8 cellular contexts compared by ENCODE assay signal in the genomic region with DNA sequence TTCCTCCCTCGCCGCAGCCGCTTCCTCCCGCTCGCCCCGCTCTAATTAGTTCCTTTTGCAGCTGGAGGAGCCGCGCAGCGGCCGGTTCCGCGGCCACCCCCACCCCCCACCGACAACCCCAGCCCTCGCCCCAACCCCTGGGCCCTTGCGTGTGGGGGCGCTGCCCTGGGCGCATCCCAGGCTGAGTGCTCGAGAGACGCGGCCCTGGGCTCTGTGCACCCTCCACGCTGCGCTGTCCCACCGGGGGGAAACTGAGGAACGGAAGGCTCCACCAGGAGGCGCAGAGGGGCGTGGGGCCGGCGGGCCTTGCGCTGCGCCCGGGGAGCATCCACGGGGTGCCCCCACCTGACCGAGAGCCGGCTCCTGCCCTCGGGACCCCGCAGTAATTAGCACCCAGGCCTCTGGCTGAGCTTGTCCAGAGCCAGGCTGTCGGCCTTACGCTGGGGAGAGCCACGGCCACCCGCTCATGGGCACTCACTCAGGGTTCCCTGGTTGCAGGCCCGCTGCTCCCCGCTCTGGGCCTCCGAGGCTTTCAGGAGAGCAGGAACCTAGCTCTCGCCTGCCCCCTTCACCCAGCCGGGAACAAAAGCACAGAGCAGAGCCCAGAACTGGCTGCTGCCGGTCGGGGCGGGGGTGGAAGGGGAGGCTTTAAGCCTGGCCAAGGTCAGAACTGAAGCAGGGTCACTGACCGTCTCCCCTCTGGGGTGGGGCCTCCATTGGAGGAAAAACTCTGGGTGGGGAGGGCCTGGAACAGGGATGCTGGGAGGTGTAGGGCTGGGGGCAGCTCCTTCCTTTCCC. TPM values are rescaled to one million over a fixed set of nuclear protein-coding genes. Genes with fewer than 3 reads are reported as not detected.
DNase-seq lines count a peak whose midpoint lies in the region; ATAC-seq, FAIRE-seq and TF ChIP-seq lines count a peak whose summit lies in the region.

No MANE protein-coding gene starts in this region.

- ATAC-seq in activated T-helper 17 cell treated with anti-CD3 and anti-CD28 coated beads, Interleukin-2, amount 50 U/mL, for 72 hours (replicated peaks), result peak; percentile 59
- ATAC-seq in GM21619 (IDR thresholded peaks at IDR 0.05; ENCODE audit: unreplicated experiment), result no peak

- H2AFZ ChIP-seq in fibroblast of lung (ENCODE audit: low read length), result no peak overlapping the region

- no peak overlapping the region for H3K27ac Mint-ChIP-seq in activated T-helper 17 cell treated with anti-CD3 and anti-CD28 coated beads, Interleukin-2, amount 50 U/mL, for 72 hours

- no peak for TF ChIP-seq POLR2A in stomach (IDR thresholded peaks at IDR 0.05)

- H4K20me1 ChIP-seq in fibroblast of lung (ENCODE audit: control insufficient read depth, extremely low read depth, insufficient read depth, low read length), result no peaks in the 10 kb centered on the region

- peak overlapping the region; percentile 9 for H3K4me3 Mint-ChIP-seq in activated T-helper 17 cell treated with anti-CD3 and anti-CD28 coated beads, Interleukin-2, amount 50 U/mL, for 72 hours

- H3K36me3 Mint-ChIP-seq in activated T-helper 17 cell treated with anti-CD3 and anti-CD28 coated beads, Interleukin-2, amount 50 U/mL, for 72 hours (ENCODE audit: low read depth), result no peaks in the 10 kb centered on the region

- H3K27me3 ChIP-seq in fibroblast of lung (ENCODE audit: control insufficient read depth, insufficient read depth, low read length) (no peaks in the 10 kb centered on the region), mucosa of stomach (ENCODE audit: control insufficient read depth, insufficient read depth, low read length) (no peaks in the 10 kb centered on the region), stomach (peaks cover 0 to 8% (median 0%) of the 10 kb centered on the region in 3 donors)

- 0 to 2% (median 1%) methylated on average over 5 to 49 of the region's 49 CpGs for WGBS in stomach, 5 donors

- H3K4me1 Mint-ChIP-seq in activated T-helper 17 cell treated with anti-CD3 and anti-CD28 coated beads, Interleukin-2, amount 50 U/mL, for 72 hours, result no peaks in the 10 kb centered on the region

- peak overlapping the region; percentile 42 for H3K9ac ChIP-seq in fibroblast of lung (ENCODE audit: insufficient read depth, low read length)
- H3K9ac ChIP-seq in mucosa of stomach (ENCODE audit: low read length), result peak overlapping the region; percentile 53

- H3K9me3 ChIP-seq in fibroblast of lung (ENCODE audit: control insufficient read depth, insufficient read depth, low read depth, low read length) (no peaks in the 10 kb centered on the region), mucosa of stomach (ENCODE audit: control insufficient read depth, low read length) (no peaks in the 10 kb centered on the region), stomach (no peaks in the 10 kb centered on the region)

- H3K27me3 Mint-ChIP-seq in activated T-helper 17 cell treated with anti-CD3 and anti-CD28 coated beads, Interleukin-2, amount 50 U/mL, for 72 hours, result no peaks in the 10 kb centered on the region

- H3K27ac ChIP-seq in fibroblast of lung (ENCODE audit: insufficient read depth, low read length) (peak overlapping the region; percentile 73), stomach (peak overlapping the region; percentile 53 to 87 (median 79))

- H3K4me1 ChIP-seq in fibroblast of lung (ENCODE audit: control insufficient read depth, extremely low read depth, insufficient read depth, low read length), result peaks cover 33% of the 10 kb centered on the region
- H3K4me1 ChIP-seq in mucosa of stomach (ENCODE audit: control insufficient read depth, insufficient read depth, low read length), result peaks cover 41% of the 10 kb centered on the region
- peaks cover 57 to 75% (median 68%) of the 10 kb centered on the region in 4 donors for H3K4me1 ChIP-seq in stomach

- intact Hi-C loops in stomach (cut with DNase I; ENCODE audit: low total_unique reads), result loop anchor here (5.0 kb wide), 1 partner anchor 126 kb away; no protein-coding TSS in a partner anchor

- TF ChIP-seq CTCF in GM12864 (IDR thresholded peaks at IDR 0.05; ENCODE audit: low read depth, low read length, missing control alignments) (peak; percentile 40), fibroblast of lung (conservative IDR thresholded peaks at IDR 0.05 in 1 of 2, IDR thresholded peaks at IDR 0.05 in 1 of 2; ENCODE audit: low read depth in 1 of 2, low read length in 2 of 2) (peak; percentile 51 to 67), stomach (IDR thresholded peaks at IDR 0.05) (peak in 5 of 7 experiments; percentile 26 to 57 (median 38)), D721Med (IDR thresholded peaks at IDR 0.05; ENCODE audit: insufficient read depth, missing control alignments) (no peak)

- H3K36me3 ChIP-seq in fibroblast of lung (ENCODE audit: control insufficient read depth, insufficient read depth, low read length) (peaks cover 6% of the 10 kb centered on the region), mucosa of stomach (ENCODE audit: control insufficient read depth, insufficient read depth, low read length) (no peaks in the 10 kb centered on the region), stomach (peaks cover 0 to 10% (median 5%) of the 10 kb centered on the region in 4 donors)

- H3K9me3 Mint-ChIP-seq in activated T-helper 17 cell treated with anti-CD3 and anti-CD28 coated beads, Interleukin-2, amount 50 U/mL, for 72 hours, result no peaks in the 10 kb centered on the region

- H3K79me2 ChIP-seq in fibroblast of lung (ENCODE audit: control insufficient read depth, insufficient read depth, low read length), result peaks cover 81% of the 10 kb centered on the region

- DNase-seq in GM12864 (ENCODE audit: low read depth) (no peak), NCI-H69 (lab: John Stamatoyannopoulos, UW) (peak; percentile 40), fibroblast of lung (ENCODE audit: low read depth in 2 of 2) (peak; percentile 63 to 80), stomach (peak; percentile 83), D721Med (ENCODE audit: insufficient read length, low spot score) (no peak)

- TF ChIP-seq EP300 in stomach (IDR thresholded peaks at IDR 0.05), result no peak

- no peak for FAIRE-seq in D721Med (lab: Jason Lieb, UNC)

- H3K4me3 ChIP-seq in GM12864 (ENCODE audit: low read depth, low read length) (0 out of 2 replicates have a peak overlapping the region, but pooled peaks have one; percentile 3), fibroblast of lung (replicated peaks in 1 of 4; ENCODE audit: control extremely low read depth in 1 of 4, insufficient read depth in 1 of 4, low read depth in 3 of 4, low read length in 4 of 4) (peak overlapping the region in 2 of 4 experiments; percentile 28 to 51), mucosa of stomach (ENCODE audit: low read length) (no peak overlapping the region), stomach (peak overlapping the region; percentile 48 to 53 (median 50))

- peak overlapping the region; percentile 58 for H3K4me2 ChIP-seq in fibroblast of lung (ENCODE audit: extremely low read depth, insufficient read depth, low read length)

RNA-seq across cellular contexts. Expression of a gene that starts 12.1 kb away (rescaled TPM):
- 1 to 10 TPM in 1 of 2 donors, under 1 TPM in 1; 0.37 to 1.6 TPM for total RNA-seq in activated T-helper 17 cell treated with anti-CD3 and anti-CD28 coated beads, Interleukin-2, amount 50 U/mL, for 72 hours
- total RNA-seq in fibroblast of lung, result 2.6 and 4.0 TPM in 2 replicates
- 5.6 and 6.0 TPM in 2 replicates for polyA plus RNA-seq in fibroblast of lung
- 18.6 and 23.8 TPM in 2 replicates for polyA plus RNA-seq in fibroblast of lung (2012)
- polyA minus RNA-seq in fibroblast of lung (ENCODE audit: low replicate concordance), result 23.4 and 23.6 TPM in 2 replicates
- total RNA-seq in stomach, result 10 to 100 TPM in 1 of 5 donors, 1 to 10 TPM in 4; 3.2 to 21.0 (median 4.6) TPM
- polyA plus RNA-seq in stomach, result 1 to 10 TPM; 4.4 to 9.0 (median 5.8) TPM

RNA-seq across cellular contexts. Expression of a gene that starts 23.1 kb away (rescaled TPM):
- total RNA-seq in activated T-helper 17 cell treated with anti-CD3 and anti-CD28 coated beads, Interleukin-2, amount 50 U/mL, for 72 hours, result 10 to 100 TPM; 40.4 to 74.7 TPM
- 24.4 and 34.3 TPM in 2 replicates for total RNA-seq in fibroblast of lung
- polyA plus RNA-seq in fibroblast of lung, result 14.8 and 19.9 TPM in 2 replicates
- 28.6 and 37.1 TPM in 2 replicates for polyA plus RNA-seq in fibroblast of lung (2012)
- 9.2 and 9.5 TPM in 2 replicates for polyA minus RNA-seq in fibroblast of lung (ENCODE audit: low replicate concordance)
- total RNA-seq in stomach, result 100 to 1,000 TPM in 1 of 5 donors, 10 to 100 TPM in 3, 1 to 10 TPM in 1; 4.7 to 218 (median 28.1) TPM
- polyA plus RNA-seq in stomach, result 100 to 1,000 TPM in 2 of 3 donors, 10 to 100 TPM in 1; 54.4 to 117 (median 104) TPM

RNA-seq across cellular contexts. Expression of a gene that starts 43.7 kb away (rescaled TPM):
- under 1 TPM; 0.11 to 0.29 TPM for total RNA-seq in activated T-helper 17 cell treated with anti-CD3 and anti-CD28 coated beads, Interleukin-2, amount 50 U/mL, for 72 hours
- total RNA-seq in fibroblast of lung (57.0 and 79.4 TPM in 2 replicates), stomach (10 to 100 TPM; 10.5 to 25.6 (median 11.6) TPM)
- polyA plus RNA-seq in fibroblast of lung (30.6 and 61.9 TPM in 2 replicates), stomach (1 to 10 TPM; 3.7 to 7.2 (median 5.1) TPM)
- 85.6 and 136 TPM in 2 replicates for polyA plus RNA-seq in fibroblast of lung (2012)
- 42.0 and 88.8 TPM in 2 replicates for polyA minus RNA-seq in fibroblast of lung (ENCODE audit: low replicate concordance)

RNA-seq across cellular contexts. Expression of a gene that starts 55.2 kb away (rescaled TPM):
- total RNA-seq in activated T-helper 17 cell treated with anti-CD3 and anti-CD28 coated beads, Interleukin-2, amount 50 U/mL, for 72 hours, result 10 to 100 TPM; 14.5 to 27.2 TPM
- total RNA-seq in fibroblast of lung (8.2 and 8.9 TPM in 2 replicates), stomach (10 to 100 TPM in 1 of 5 donors, 1 to 10 TPM in 3, not detected in 1; 4.9 to 17.4 (median 6.5) TPM)
- polyA plus RNA-seq in fibroblast of lung (3.5 and 6.6 TPM in 2 replicates), stomach (1 to 10 TPM; 4.9 to 7.1 (median 5.5) TPM)
- polyA plus RNA-seq in fibroblast of lung (2012), result 6.8 and 9.5 TPM in 2 replicates
- polyA minus RNA-seq in fibroblast of lung (ENCODE audit: low replicate concordance), result 7.0 and 9.8 TPM in 2 replicates

Comparison
In these comparisons a context has a peak if more than half of its experiments do, and no peak if none do; other contexts are left out.
1. DNase-seq: peak in NCI-H69 (single experiment), fibroblast of lung (2 of 2) and stomach (single experiment); none in GM12864 (single experiment) and D721Med (single experiment).
2. RNA of a gene that starts 43.7 kb away (total RNA-seq): 57.0 to 79.4 TPM in fibroblast of lung and 10.5 to 25.6 TPM in stomach; 0.11 to 0.29 TPM in activated T-helper 17 cell treated with anti-CD3 and anti-CD28 coated beads, Interleukin-2, amount 50 U/mL, for 72 hours; every median in the first group is over 4 times any median in the second.